Comparison of ENCODE assay signal across 23 cellular contexts in genomic region chr4:151371045-151371605, GRCh38. TPM values are rescaled to one million over a fixed set of nuclear protein-coding genes. Genes with fewer than 3 reads are reported as not detected.
DNase-seq lines count a peak whose midpoint lies in the region; FAIRE-seq and TF ChIP-seq lines count a peak whose summit lies in the region.
"Had no signal": no experiment of that assay in that cellular context is flagged by ENCODE, and none has a peak within 500 bp of the region (broad histone marks: within the 10 kb centered on the region; RNA-seq: fewer than 3 reads in every experiment).

No MANE protein-coding gene starts in this region.

- intact Hi-C loops in A673 (cut with micrococcal nuclease; ENCODE audit: unreplicated experiment) = no loop called here

- POLR2A ChIA-PET in A673 (lab: Charles Lee; ENCODE audit: low non-redundant PET) = no interaction called here
- POLR2A ChIA-PET in activated CD4-positive, alpha-beta T cell treated with anti-CD3 and anti-CD28 coated beads, Interleukin-2, amount 10 ng/mL, durations not matched to agents 7 days and 5 days (lab: Charles Lee) = no interaction called here

- FAIRE-seq in astrocyte (lab: Jason Lieb, UNC) = no peak
- FAIRE-seq: A549, GM12891 had no signal

- DNase-seq in A673 (ENCODE audit: low spot score) = peak; percentile 63
- DNase-seq in GM23248 = peak; percentile 34
- DNase-seq in astrocyte (ENCODE audit: low read depth) = peak; percentile 13
- peak; percentile 31 for DNase-seq in fibroblast of mammary gland (ENCODE audit: low read depth)
- no peak for DNase-seq in NCI-H2081 (lab: John Stamatoyannopoulos, UW)
- DNase-seq in activated CD4-positive, alpha-beta T cell treated with anti-CD3 and anti-CD28 coated beads, Interleukin-2, amount 10 ng/mL, durations not matched to agents 7 days and 5 days = no peak
- DNase-seq in NCI-H2081 treated with DMSO at 0.1 percent for 48 hours (lab: John Stamatoyannopoulos, UW) = no peak
- DNase-seq in NCI-H526 treated with DMSO at 0.1 percent for 48 hours (lab: John Stamatoyannopoulos, UW) = no peak
- DNase-seq: BE2C; C1 segment of cervical spinal cord; CD4-positive, CD25-positive, alpha-beta regulatory T cell; CD8-positive, alpha-beta memory T cell; COR-L47; DMS 273 treated with DMSO at 0.1 percent for 48 hours; DMS53; DND-41; H7; HFFc6 had no signal

- H3K9me3 ChIP-seq in A673 (ENCODE audit: low read depth, low read length, poor library complexity, severe bottlenecking) (no peaks in the 10 kb centered on the region), GM23248 (ENCODE audit: low read depth) (no peaks in the 10 kb centered on the region), astrocyte (ENCODE audit: insufficient read depth, low read depth, low read length) (no peaks in the 10 kb centered on the region)
- H3K9me3 ChIP-seq: BE2C had no signal

- in situ Hi-C loops in GM23248 (cut with MboI) = loop anchor here (25.0 kb wide), 2 partner anchors 241 to 1016 kb away; no protein-coding TSS in a partner anchor

- H3K27me3 ChIP-seq in A673 (replicated peaks; ENCODE audit: insufficient read depth, low read depth, low read length, poor library complexity) (peaks cover 5% of the 10 kb centered on the region), GM23248 (replicated peaks; ENCODE audit: insufficient read depth) (no peaks in the 10 kb centered on the region), astrocyte (ENCODE audit: insufficient read depth, low read length) (no peaks in the 10 kb centered on the region)
- H3K27me3 ChIP-seq: BE2C had no signal

- H3K79me2 ChIP-seq in GM23248 (ENCODE audit: insufficient read depth) = no peaks in the 10 kb centered on the region
- H3K79me2 ChIP-seq in astrocyte (ENCODE audit: insufficient read depth, low read length) = no peaks in the 10 kb centered on the region

- H3F3A ChIP-seq in GM23248 (ENCODE audit: insufficient read depth) = no peaks in the 10 kb centered on the region

- no peaks in the 10 kb centered on the region for H3K9me2 ChIP-seq in GM23248 (ENCODE audit: insufficient read depth)

- H3K27ac Mint-ChIP-seq in astrocyte (ENCODE audit: unreplicated experiment) = no peak overlapping the region
- H3K27ac Mint-ChIP-seq in activated CD4-positive, alpha-beta T cell treated with anti-CD3 and anti-CD28 coated beads, Interleukin-2, amount 10 ng/mL, durations not matched to agents 7 days and 5 days = no peak overlapping the region
- H3K27ac Mint-ChIP-seq: GM23338, HFFc6 had no signal

- H3K4me3 ChIP-seq in A673 (ENCODE audit: low read depth, low read length, poor library complexity, severe bottlenecking) (no peak overlapping the region), GM23248 (no peak overlapping the region), astrocyte (ENCODE audit: insufficient read depth, low read depth, low read length) (no peak overlapping the region), fibroblast of mammary gland (ENCODE audit: control insufficient read depth, low read depth, low read length) (no peak overlapping the region)
- H3K4me3 ChIP-seq: A549, GM23338 had no signal

- no peak overlapping the region for H3K4me2 ChIP-seq in GM23248 (ENCODE audit: unreplicated experiment)
- no peak overlapping the region for H3K4me2 ChIP-seq in astrocyte (ENCODE audit: low read length)
- H3K4me2 ChIP-seq: A549, GM23338 had no signal

- H3K36me3 ChIP-seq in A673 (ENCODE audit: insufficient read depth, low read length, poor library complexity, severe bottlenecking) (no peaks in the 10 kb centered on the region), GM23248 (ENCODE audit: low read depth) (no peaks in the 10 kb centered on the region), astrocyte (ENCODE audit: insufficient read depth, low read length) (no peaks in the 10 kb centered on the region)
- H3K36me3 ChIP-seq: BE2C had no signal

- no TSS peak for BruUV-seq in A673 (replicated peaks; lab: Mats Ljungman, UMichigan)

- H3K27ac ChIP-seq in A673 (ENCODE audit: low read depth, low read length, poor library complexity, severe bottlenecking) (no peak overlapping the region), GM23248 (no peak overlapping the region), astrocyte (ENCODE audit: low read depth, low read length) (no peak overlapping the region)
- H3K27ac ChIP-seq: 22Rv1, A549 had no signal

- no peak overlapping the region for H3K4me3 Mint-ChIP-seq in astrocyte (ENCODE audit: unreplicated experiment)
- H3K4me3 Mint-ChIP-seq in activated CD4-positive, alpha-beta T cell treated with anti-CD3 and anti-CD28 coated beads, Interleukin-2, amount 10 ng/mL, durations not matched to agents 7 days and 5 days = no peak overlapping the region
- H3K4me3 Mint-ChIP-seq: CD4-positive, CD25-positive, alpha-beta regulatory T cell; CD8-positive, alpha-beta memory T cell; GM23338; HFFc6 had no signal

- no peaks in the 10 kb centered on the region for H3K27me3 Mint-ChIP-seq in astrocyte (ENCODE audit: low read depth, unreplicated experiment)
- peaks cover 2% of the 10 kb centered on the region for H3K27me3 Mint-ChIP-seq in activated CD4-positive, alpha-beta T cell treated with anti-CD3 and anti-CD28 coated beads, Interleukin-2, amount 10 ng/mL, durations not matched to agents 7 days and 5 days

- H3K36me3 Mint-ChIP-seq in astrocyte (ENCODE audit: low read depth, unreplicated experiment) = no peaks in the 10 kb centered on the region
- no peaks in the 10 kb centered on the region for H3K36me3 Mint-ChIP-seq in activated CD4-positive, alpha-beta T cell treated with anti-CD3 and anti-CD28 coated beads, Interleukin-2, amount 10 ng/mL, durations not matched to agents 7 days and 5 days (ENCODE audit: low read depth)
- H3K36me3 Mint-ChIP-seq: CD4-positive, CD25-positive, alpha-beta regulatory T cell; CD8-positive, alpha-beta memory T cell had no signal

- H3K9ac ChIP-seq in GM23248 = no peak overlapping the region
- H3K9ac ChIP-seq in astrocyte (ENCODE audit: low read length) = no peak overlapping the region

- H4K20me1 ChIP-seq in GM23248 (ENCODE audit: insufficient read depth) (no peaks in the 10 kb centered on the region), astrocyte (ENCODE audit: insufficient read depth, low read length) (no peaks in the 10 kb centered on the region)

- 4% methylated on average over 3 of the region's 3 CpGs for WGBS in GM23248 (ENCODE audit: low coverage in 1 of 2, low lambda C conversion rate in 2 of 2, missing lambda C conversion rate in 2 of 2), 2 experiments

- H2AFZ ChIP-seq in GM23248 = no peak overlapping the region
- no peak overlapping the region for H2AFZ ChIP-seq in astrocyte (ENCODE audit: low read depth, low read length)
- H2AFZ ChIP-seq: GM23338 had no signal

- H3K4me1 Mint-ChIP-seq in astrocyte (ENCODE audit: low read depth, unreplicated experiment) = no peaks in the 10 kb centered on the region
- H3K4me1 Mint-ChIP-seq in activated CD4-positive, alpha-beta T cell treated with anti-CD3 and anti-CD28 coated beads, Interleukin-2, amount 10 ng/mL, durations not matched to agents 7 days and 5 days = no peaks in the 10 kb centered on the region
- H3K4me1 Mint-ChIP-seq: CD4-positive, CD25-positive, alpha-beta regulatory T cell; CD8-positive, alpha-beta memory T cell had no signal

- H3K4me1 ChIP-seq in A673 (ENCODE audit: insufficient read depth, low read length, poor library complexity, severe bottlenecking) (peaks cover 6% of the 10 kb centered on the region), GM23248 (ENCODE audit: insufficient read depth) (peaks cover 3% of the 10 kb centered on the region; the same call in 1 of the 2 replicates), astrocyte (ENCODE audit: insufficient read depth, low read length) (no peaks in the 10 kb centered on the region)
- H3K4me1 ChIP-seq: A549, BE2C had no signal

- CTCF ChIA-PET in A673 (lab: Charles Lee) = no interaction called here
- CTCF ChIA-PET in activated CD4-positive, alpha-beta T cell treated with anti-CD3 and anti-CD28 coated beads, Interleukin-2, amount 10 ng/mL, durations not matched to agents 7 days and 5 days (lab: Charles Lee) = no interaction called here

- peaks cover 2% of the 10 kb centered on the region for H3K9me3 Mint-ChIP-seq in astrocyte (ENCODE audit: unreplicated experiment)
- no peaks in the 10 kb centered on the region for H3K9me3 Mint-ChIP-seq in activated CD4-positive, alpha-beta T cell treated with anti-CD3 and anti-CD28 coated beads, Interleukin-2, amount 10 ng/mL, durations not matched to agents 7 days and 5 days
- H3K9me3 Mint-ChIP-seq: CD8-positive, alpha-beta memory T cell had no signal

- no peak for TF ChIP-seq CTCF in A673 (conservative IDR thresholded peaks at IDR 0.05; ENCODE audit: low read depth, low read length)
- no peak for TF ChIP-seq CTCF in astrocyte (IDR thresholded peaks at IDR 0.05; ENCODE audit: insufficient read depth, low read depth, low read length)
- no peak for TF ChIP-seq CTCF in fibroblast of mammary gland (conservative IDR thresholded peaks at IDR 0.05; ENCODE audit: control insufficient read depth, insufficient read depth, low read depth, low read length)

RNA-seq across cellular contexts. Expression of gene FHIP1A, which starts 37.9 kb away (rescaled TPM):
- total RNA-seq in A673 (2021) = 0.13 and 0.31 TPM in 2 replicates
- 0.11 TPM in 1 of 2 replicates, not detected in the other for total RNA-seq in GM23248 (2014; rRNA removed; shearing (Covaris generic))
- polyA plus RNA-seq in GM23248 (2016; fragmentation: Nextera tagmentation; extraction: Ambion mirVana) = not detected in 2 replicates
- 2.4 and 4.1 TPM in 2 replicates for total RNA-seq in astrocyte
- not detected for total RNA-seq in activated CD4-positive, alpha-beta T cell treated with anti-CD3 and anti-CD28 coated beads, Interleukin-2, amount 10 ng/mL, durations not matched to agents 7 days and 5 days
- polyA plus RNA-seq: AG04450; CD8-positive, alpha-beta memory T cell had no signal

RNA-seq across cellular contexts. Expression of gene SH3D19, which starts 45.7 kb away (rescaled TPM):
- total RNA-seq in A673 (2021) (0.86 and 2.1 TPM in 2 replicates), astrocyte (57.2 and 66.5 TPM in 2 replicates)
- 47.8 and 48.2 TPM in 2 replicates for total RNA-seq in GM23248 (2014; rRNA removed; shearing (Covaris generic))
- polyA plus RNA-seq in GM23248 (2016; fragmentation: Nextera tagmentation; extraction: Ambion mirVana) = 29.1 and 36.5 TPM in 2 replicates
- total RNA-seq in activated CD4-positive, alpha-beta T cell treated with anti-CD3 and anti-CD28 coated beads, Interleukin-2, amount 10 ng/mL, durations not matched to agents 7 days and 5 days = not detected
- total RNA-seq: CD4-positive, CD25-positive, alpha-beta regulatory T cell; CD8-positive, alpha-beta memory T cell had no signal
- polyA plus RNA-seq: CD8-positive, alpha-beta memory T cell had no signal

Comparison
In these comparisons a context has a peak if more than half of its experiments do, and no peak if none do; other contexts are left out.
1. DNase-seq: peak in A673 (single experiment), GM23248 (single experiment), astrocyte (single experiment) and fibroblast of mammary gland (single experiment); none in NCI-H2081 (0 of 2), activated CD4-positive, alpha-beta T cell treated with anti-CD3 and anti-CD28 coated beads, Interleukin-2, amount 10 ng/mL, durations not matched to agents 7 days and 5 days (single experiment), NCI-H2081 treated with DMSO at 0.1 percent for 48 hours (single experiment) and NCI-H526 treated with DMSO at 0.1 percent for 48 hours (single experiment).
2. RNA of gene SH3D19, which starts 45.7 kb away (total RNA-seq): 57.2 to 66.5 TPM in astrocyte and 47.8 to 48.2 TPM in GM23248; 0.86 to 2.1 TPM in A673 and not detected in activated CD4-positive, alpha-beta T cell treated with anti-CD3 and anti-CD28 coated beads, Interleukin-2, amount 10 ng/mL, durations not matched to agents 7 days and 5 days; every median in the first group is over 10 times any median in the second.